In the genomic region with DNA sequence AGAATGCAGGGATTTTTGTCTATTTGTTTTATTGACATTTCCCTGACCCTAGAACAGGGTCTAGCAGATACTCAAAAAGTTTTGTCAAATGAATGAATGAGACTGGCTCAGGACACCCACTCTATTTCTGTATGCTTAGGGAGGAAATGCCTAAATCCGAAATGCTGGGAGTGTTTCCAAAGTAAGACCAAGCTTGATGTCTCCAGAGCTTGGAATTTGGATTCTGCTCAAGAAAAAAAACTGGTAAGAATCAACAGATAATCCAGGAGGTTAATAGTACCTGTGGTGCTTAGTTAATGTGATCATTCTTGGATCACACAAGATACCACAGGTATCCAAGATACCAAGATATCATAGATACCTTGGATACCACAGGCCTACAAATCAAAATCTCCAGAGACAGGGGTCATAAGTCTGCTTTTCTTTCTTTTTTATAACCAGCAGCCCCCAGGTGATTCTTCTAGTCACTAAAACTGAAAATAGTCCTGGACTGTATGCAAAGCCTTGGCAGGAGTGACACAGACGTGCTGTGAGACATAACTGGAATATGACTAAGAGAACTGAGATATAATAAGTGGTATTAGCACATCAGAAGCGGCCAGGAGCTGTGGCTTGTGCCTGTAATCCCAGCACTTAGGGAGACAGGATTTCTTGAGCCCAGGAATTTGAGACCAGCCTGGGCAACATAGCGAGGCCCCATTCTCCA, we compare ENCODE assay signal across 9 cellular contexts. TPM values are rescaled to one million over a fixed set of nuclear protein-coding genes. Genes with fewer than 3 reads are reported as not detected.
DNase-seq lines count a peak whose midpoint lies in the region; ATAC-seq and TF ChIP-seq lines count a peak whose summit lies in the region.
"Had no signal": no experiment of that assay in that cellular context is flagged by ENCODE, and none has a peak within 500 bp of the region (broad histone marks: within the 10 kb centered on the region; RNA-seq: fewer than 3 reads in every experiment).

No MANE protein-coding gene starts in this region.

- H3K27ac Mint-ChIP-seq in T-cell, result no peak overlapping the region

- no peak overlapping the region for H3K4me3 Mint-ChIP-seq in T-cell

- no peaks in the 10 kb centered on the region for H3K4me1 Mint-ChIP-seq in T-cell

- CTCF ChIA-PET in T-cell (lab: Charles Lee), result interaction anchor here in 1 of 2 donors (0.5 kb wide), 1 partner anchor 23 kb away, joined by 6 read pairs; no protein-coding TSS in a partner anchor

- H3K27me3 Mint-ChIP-seq in T-cell, result peaks cover 4% of the 10 kb centered on the region in 2 donors

- no peaks in the 10 kb centered on the region for H3K36me3 Mint-ChIP-seq in T-cell

- H3K4me3 ChIP-seq in fibroblast of mammary gland (ENCODE audit: control insufficient read depth, low read depth, low read length), result no peak overlapping the region
- no peak overlapping the region for H3K4me3 ChIP-seq in subcutaneous abdominal adipose tissue (ENCODE audit: low read depth in 1 of 5, low read length in 5 of 5)

- no peak for TF ChIP-seq CTCF in fibroblast of mammary gland (conservative IDR thresholded peaks at IDR 0.05; ENCODE audit: control insufficient read depth, insufficient read depth, low read depth, low read length)

- H3K9ac ChIP-seq in subcutaneous abdominal adipose tissue (ENCODE audit: low read length in 5 of 5), result no peak overlapping the region

- no peaks in the 10 kb centered on the region for H3K9me3 ChIP-seq in subcutaneous abdominal adipose tissue (ENCODE audit: control insufficient read depth in 5 of 5, low read length in 5 of 5)

- peaks cover 0 to 19% (median 18%) of the 10 kb centered on the region in 5 donors for H3K4me1 ChIP-seq in subcutaneous abdominal adipose tissue (ENCODE audit: control insufficient read depth in 5 of 5, insufficient read depth in 5 of 5, low read length in 5 of 5)

- POLR2A ChIA-PET in T-cell (lab: Charles Lee), result no interaction called here

- DNase-seq in activated CD8-positive, alpha-beta memory T cell treated with anti-CD3 and anti-CD28 coated beads, Interleukin-2, amount 50 U/mL, for 48 hours, result peak; percentile 59
- no peak for DNase-seq in activated CD8-positive, alpha-beta memory T cell treated with anti-CD3 and anti-CD28 coated beads for 24 hours
- DNase-seq in HT1080 (ENCODE audit: low read depth) (peak; percentile 70), fibroblast of mammary gland (ENCODE audit: low read depth) (peak; percentile 83), NOMO-1 treated with dmso at 0.1 percent for 144 hours (lab: John Stamatoyannopoulos, UW; ENCODE audit: unreplicated experiment) (no peak), C1 segment of cervical spinal cord (lab: John Stamatoyannopoulos, UW) (no peak), T-cell (no peak)

- no peak for ATAC-seq in T-cell (replicated peaks in 1 of 4)

- H3K27me3 ChIP-seq in subcutaneous abdominal adipose tissue (ENCODE audit: control insufficient read depth in 5 of 5, insufficient read depth in 4 of 5, low read length in 5 of 5), result no peaks in the 10 kb centered on the region

- H3K36me3 ChIP-seq in subcutaneous abdominal adipose tissue (ENCODE audit: control insufficient read depth in 5 of 5, insufficient read depth in 5 of 5, low read length in 5 of 5), result no peaks in the 10 kb centered on the region

- H3K27ac ChIP-seq in subcutaneous abdominal adipose tissue (ENCODE audit: low read depth, low read length), result peak overlapping the region; percentile 27
- H3K27ac ChIP-seq: C4-2B had no signal

- H3K9me3 Mint-ChIP-seq in T-cell, result no peaks in the 10 kb centered on the region

RNA-seq across cellular contexts. Expression of a gene that starts 39.9 kb away (rescaled TPM):
- 107 and 117 TPM in 2 replicates for total RNA-seq in HT1080 (2014; rRNA removed; shearing (Covaris generic))
- polyA plus RNA-seq in HT1080 (2015; cell fraction: cytosol; rRNA removed), result 38.3 and 49.7 TPM in 2 replicates
- 52.2 and 60.7 TPM in 2 replicates for polyA plus RNA-seq in HT1080 (2015; cell fraction: nucleus; rRNA removed)
- 100 to 1,000 TPM; 107 to 150 (median 123) TPM for total RNA-seq in T-cell

Comparison
In these comparisons a context has a peak if more than half of its experiments do, and no peak if none do; other contexts are left out.
1. DNase-seq: peak in activated CD8-positive, alpha-beta memory T cell treated with anti-CD3 and anti-CD28 coated beads, Interleukin-2, amount 50 U/mL, for 48 hours (single experiment), HT1080 (single experiment) and fibroblast of mammary gland (single experiment); none in activated CD8-positive, alpha-beta memory T cell treated with anti-CD3 and anti-CD28 coated beads for 24 hours (single experiment), NOMO-1 treated with dmso at 0.1 percent for 144 hours (single experiment), C1 segment of cervical spinal cord (0 of 14) and T-cell (0 of 34).